24 cellular contexts compared by ENCODE assay signal in genomic region chr11:6006846-6007245, GRCh38.
A peak's percentile ranks its signal among the peaks of the same experiment; 100 is the strongest.
DNase-seq lines count a peak whose midpoint lies in the region.
"Had no signal": no experiment of that assay in that cellular context is flagged by ENCODE, and none has a peak within 500 bp of the region (broad histone marks: within the 10 kb centered on the region; RNA-seq: fewer than 3 reads in every experiment).

TSS of gene OR56A4 (minus strand) at chr11:6006946. CDS start at chr11:6002992, 3,954 bp downstream.

- no peak within 1 kb of the TSS for H3K4me3 Mint-ChIP-seq in activated naive CD4-positive, alpha-beta T cell treated with anti-CD3 and anti-CD28 coated beads, Interleukin-2, amount 50 U/mL, for 24 hours
- H3K4me3 Mint-ChIP-seq: B cell; CD14-positive monocyte; CD4-positive, alpha-beta memory T cell; CD4-positive, alpha-beta T cell; CD4-positive, CD25-positive, alpha-beta regulatory T cell; CD8-positive, alpha-beta memory T cell; CD8-positive, alpha-beta T cell had no signal

- H3K9me3 Mint-ChIP-seq in activated naive CD4-positive, alpha-beta T cell treated with anti-CD3 and anti-CD28 coated beads, Interleukin-2, amount 50 U/mL, for 24 hours, result no peaks in the 10 kb centered on the region
- H3K9me3 Mint-ChIP-seq: CD4-positive, alpha-beta memory T cell; CD4-positive, alpha-beta T cell; CD8-positive, alpha-beta memory T cell; CD8-positive, alpha-beta T cell had no signal

- H3K36me3 Mint-ChIP-seq in activated naive CD4-positive, alpha-beta T cell treated with anti-CD3 and anti-CD28 coated beads, Interleukin-2, amount 50 U/mL, for 24 hours, result no peaks in the 10 kb centered on the region
- H3K36me3 Mint-ChIP-seq: CD14-positive monocyte; CD4-positive, alpha-beta memory T cell; CD4-positive, CD25-positive, alpha-beta regulatory T cell; CD8-positive, alpha-beta memory T cell; CD8-positive, alpha-beta T cell had no signal

- peak within 1 kb of the TSS; percentile 10 for H3K27ac Mint-ChIP-seq in activated naive CD4-positive, alpha-beta T cell treated with anti-CD3 and anti-CD28 coated beads, Interleukin-2, amount 50 U/mL, for 24 hours
- H3K27ac Mint-ChIP-seq: B cell; CD14-positive monocyte; CD4-positive, alpha-beta memory T cell; CD4-positive, alpha-beta T cell; CD4-positive, CD25-positive, alpha-beta regulatory T cell; CD8-positive, alpha-beta memory T cell; CD8-positive, alpha-beta T cell had no signal

- DNase-seq in activated naive CD4-positive, alpha-beta T cell treated with anti-CD3 and anti-CD28 coated beads, Interleukin-2, amount 50 U/mL, for 16 hours, result no peak
- DNase-seq: 8988T; ACHN; AML-193; BE2C; C1 segment of cervical spinal cord; Caco-2; Calu3; CD4-positive, alpha-beta memory T cell; CD4-positive, alpha-beta T cell; CD4-positive, CD25-positive, alpha-beta regulatory T cell; CD8-positive, alpha-beta memory T cell; CD8-positive, alpha-beta T cell; COR-L47; DMS 273 treated with DMSO at 0.1 percent for 48 hours; DMS153; DMS53; DMS79; DMS79 treated with DMSO at 0.1 percent for 48 hours; DND-41; EL had no signal

- peaks cover 17% of the 10 kb centered on the region for H3K27me3 Mint-ChIP-seq in activated naive CD4-positive, alpha-beta T cell treated with anti-CD3 and anti-CD28 coated beads, Interleukin-2, amount 50 U/mL, for 24 hours

- no peaks in the 10 kb centered on the region for H3K4me1 Mint-ChIP-seq in activated naive CD4-positive, alpha-beta T cell treated with anti-CD3 and anti-CD28 coated beads, Interleukin-2, amount 50 U/mL, for 24 hours
- H3K4me1 Mint-ChIP-seq: B cell; CD4-positive, alpha-beta memory T cell; CD4-positive, CD25-positive, alpha-beta regulatory T cell; CD8-positive, alpha-beta memory T cell had no signal
